11 cellular contexts compared by ENCODE assay signal in the genomic region with DNA sequence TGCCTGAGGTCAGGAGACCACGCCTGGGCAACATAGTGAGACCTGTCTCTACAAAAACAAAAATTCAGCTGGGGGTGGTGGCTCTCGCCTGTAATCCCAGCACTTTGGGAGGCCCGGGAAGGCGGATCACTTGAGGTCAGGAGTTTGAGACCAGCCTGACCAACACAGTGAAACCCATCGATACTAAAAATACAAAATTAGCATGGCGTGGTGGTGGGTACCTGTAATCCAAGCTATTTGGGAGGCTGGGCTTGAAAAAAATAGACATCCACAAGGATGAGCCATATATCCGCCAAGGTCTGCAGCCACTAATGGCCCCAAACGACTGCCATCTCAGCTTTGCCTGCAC. TPM values are rescaled to one million over a fixed set of nuclear protein-coding genes. Genes with fewer than 3 reads are reported as not detected.
DNase-seq lines count a peak whose midpoint lies in the region; ATAC-seq and TF ChIP-seq lines count a peak whose summit lies in the region.
"Had no signal": no experiment of that assay in that cellular context is flagged by ENCODE, and none has a peak within 500 bp of the region (broad histone marks: within the 10 kb centered on the region; RNA-seq: fewer than 3 reads in every experiment).

No MANE protein-coding gene starts in this region.

- POLR2A ChIA-PET in OCI-LY7 (lab: Charles Lee) = interaction anchor here (0.6 kb wide), 1 partner anchor 15 kb away, joined by 3 read pairs; no protein-coding TSS in a partner anchor

- H3K9me2 ChIP-seq in OCI-LY7 (ENCODE audit: insufficient read depth, low read length) = no peaks in the 10 kb centered on the region

- peaks cover 17% of the 10 kb centered on the region for H3K27me3 Mint-ChIP-seq in activated naive CD4-positive, alpha-beta T cell treated with anti-CD3 and anti-CD28 coated beads, Interleukin-2, amount 10 ng/mL, durations not matched to agents 7 days and 5 days
- H3K27me3 Mint-ChIP-seq in brain = peaks cover 8% of the 10 kb centered on the region

- TF ChIP-seq CTCF in OCI-LY7 (conservative IDR thresholded peaks at IDR 0.05; ENCODE audit: low read length) (no peak), brain (conservative IDR thresholded peaks at IDR 0.05) (no peak)

- H3K9me3 Mint-ChIP-seq in activated naive CD4-positive, alpha-beta T cell treated with anti-CD3 and anti-CD28 coated beads, Interleukin-2, amount 10 ng/mL, durations not matched to agents 7 days and 5 days = no peaks in the 10 kb centered on the region
- peaks cover 0 to 2% (median 0%) of the 10 kb centered on the region in 5 experiments for H3K9me3 Mint-ChIP-seq in brain
- H3K9me3 Mint-ChIP-seq in stimulated activated effector memory CD8-positive, alpha-beta T cell treated with anti-CD3 and anti-CD28 coated beads, Interleukin-12 subunit alpha, Interleukin-12 subunit beta, amount 100 ng/mL, for 72 hours = no peaks in the 10 kb centered on the region

- intact Hi-C loops in OCI-LY7 (cut with micrococcal nuclease; ENCODE audit: unreplicated experiment) = no loop called here

- no peaks in the 10 kb centered on the region for H3K9me3 ChIP-seq in OCI-LY7 (ENCODE audit: low read length)
- H3K9me3 ChIP-seq: prostate gland, SJSA1 had no signal

- 0 out of 2 replicates have a peak overlapping the region, but pooled peaks have one; percentile 93 for H3K4me2 ChIP-seq in OCI-LY7 (ENCODE audit: low read length)

- CTCF ChIA-PET in activated naive CD4-positive, alpha-beta T cell treated with anti-CD3 and anti-CD28 coated beads, Interleukin-2, amount 10 ng/mL, durations not matched to agents 7 days and 5 days (lab: Charles Lee) = interaction anchor here (1.0 to 2.0 kb wide), 2 partner anchors 19 to 35 kb away, joined by 3 to 4 read pairs; no protein-coding TSS in a partner anchor
- CTCF ChIA-PET in OCI-LY7 (lab: Charles Lee; ENCODE audit: unreplicated experiment) = no interaction called here

- H4K20me1 ChIP-seq in OCI-LY7 (ENCODE audit: insufficient read depth, low read length) = peaks cover 17% of the 10 kb centered on the region

- no peak overlapping the region for H2AFZ ChIP-seq in OCI-LY7 (ENCODE audit: low read length)

- H3K27ac Mint-ChIP-seq in activated naive CD4-positive, alpha-beta T cell treated with anti-CD3 and anti-CD28 coated beads, Interleukin-2, amount 10 ng/mL, durations not matched to agents 7 days and 5 days = peak overlapping the region; percentile 49
- no peak overlapping the region for H3K27ac Mint-ChIP-seq in brain
- H3K27ac Mint-ChIP-seq in stimulated activated effector memory CD8-positive, alpha-beta T cell treated with anti-CD3 and anti-CD28 coated beads, Interleukin-12 subunit alpha, Interleukin-12 subunit beta, amount 100 ng/mL, for 72 hours = peak overlapping the region; percentile 100

- H3K4me1 Mint-ChIP-seq in activated naive CD4-positive, alpha-beta T cell treated with anti-CD3 and anti-CD28 coated beads, Interleukin-2, amount 10 ng/mL, durations not matched to agents 7 days and 5 days = peaks cover 57% of the 10 kb centered on the region
- peaks cover 56% of the 10 kb centered on the region for H3K4me1 Mint-ChIP-seq in brain
- peaks cover 59% of the 10 kb centered on the region for H3K4me1 Mint-ChIP-seq in stimulated activated effector memory CD8-positive, alpha-beta T cell treated with anti-CD3 and anti-CD28 coated beads, Interleukin-12 subunit alpha, Interleukin-12 subunit beta, amount 100 ng/mL, for 72 hours

- no peak for ATAC-seq in stimulated activated effector memory CD8-positive, alpha-beta T cell treated with anti-CD3 and anti-CD28 coated beads, Interleukin-12 subunit alpha, Interleukin-12 subunit beta, amount 100 ng/mL, for 72 hours

- H3K79me2 ChIP-seq in OCI-LY7 (ENCODE audit: insufficient read depth, low read depth, low read length) = peaks cover 36% of the 10 kb centered on the region

- H3K4me3 Mint-ChIP-seq in activated naive CD4-positive, alpha-beta T cell treated with anti-CD3 and anti-CD28 coated beads, Interleukin-2, amount 10 ng/mL, durations not matched to agents 7 days and 5 days = no peak overlapping the region
- peak overlapping the region in 4 of 5 experiments; percentile 20 to 100 (median 84) for H3K4me3 Mint-ChIP-seq in brain
- H3K4me3 Mint-ChIP-seq in stimulated activated effector memory CD8-positive, alpha-beta T cell treated with anti-CD3 and anti-CD28 coated beads, Interleukin-12 subunit alpha, Interleukin-12 subunit beta, amount 100 ng/mL, for 72 hours = peak overlapping the region; percentile 28

- peaks cover 26% of the 10 kb centered on the region for H3K4me1 ChIP-seq in OCI-LY7 (ENCODE audit: insufficient read depth, low read length, poor library complexity, severe bottlenecking)

- H3K4me3 ChIP-seq in OCI-LY7 (ENCODE audit: low read depth, low read length, poor library complexity, severe bottlenecking) = no peak overlapping the region
- H3K4me3 ChIP-seq: prostate gland, SJSA1 had no signal

- no peak overlapping the region for H3K27ac ChIP-seq in OCI-LY7 (ENCODE audit: low read depth, low read length, poor library complexity, severe bottlenecking)
- H3K27ac ChIP-seq: prostate gland, SJSA1 had no signal

- H3K36me3 Mint-ChIP-seq in activated naive CD4-positive, alpha-beta T cell treated with anti-CD3 and anti-CD28 coated beads, Interleukin-2, amount 10 ng/mL, durations not matched to agents 7 days and 5 days = peaks cover 37% of the 10 kb centered on the region
- peaks cover 36% of the 10 kb centered on the region for H3K36me3 Mint-ChIP-seq in brain
- peaks cover 73% of the 10 kb centered on the region for H3K36me3 Mint-ChIP-seq in stimulated activated effector memory CD8-positive, alpha-beta T cell treated with anti-CD3 and anti-CD28 coated beads, Interleukin-12 subunit alpha, Interleukin-12 subunit beta, amount 100 ng/mL, for 72 hours

- DNase-seq in activated naive CD4-positive, alpha-beta T cell treated with anti-CD3 and anti-CD28 coated beads, Interleukin-2, amount 10 ng/mL, durations not matched to agents 7 days and 5 days = no peak
- DNase-seq in activated naive CD4-positive, alpha-beta T cell treated with anti-CD3 and anti-CD28 coated beads, Interleukin-2, amount 50 U/mL, for 16 hours = no peak
- no peak for DNase-seq in OCI-LY7 (ENCODE audit: low spot score)
- no peak for DNase-seq in stimulated activated effector memory CD8-positive, alpha-beta T cell treated with anti-CD3 and anti-CD28 coated beads, Interleukin-12 subunit alpha, Interleukin-12 subunit beta, amount 100 ng/mL, for 72 hours (ENCODE audit: low spot score in 2 of 2)
- DNase-seq in inferior parietal cortex (ENCODE audit: extremely low spot score) = no peak
- DNase-seq in NAMALWA (ENCODE audit: low spot score) = no peak
- DNase-seq in AG08396 (ENCODE audit: low spot score) = no peak
- DNase-seq: effector CD8-positive, alpha-beta T cell had no signal

- peaks cover 54% of the 10 kb centered on the region for H3K36me3 ChIP-seq in OCI-LY7 (ENCODE audit: insufficient read depth, low read length)

- BruUV-seq in OCI-LY7 (replicated peaks; lab: Mats Ljungman, UMichigan) = no TSS peak

RNA-seq across cellular contexts. Expression of a gene that starts 3.1 kb away (rescaled TPM):
- 538 and 634 TPM in 2 replicates for total RNA-seq in OCI-LY7 (2014; rRNA removed; shearing (Covaris generic))
- total RNA-seq in OCI-LY7 (2022) = 3,661 and 4,044 TPM in 2 replicates
- 2,932 TPM for polyA plus RNA-seq in brain (ENCODE audit: insufficient read depth, low read depth, low replicate concordance)

RNA-seq across cellular contexts. Expression of a gene that starts 12.7 kb away (rescaled TPM):
- total RNA-seq in OCI-LY7 (2014; rRNA removed; shearing (Covaris generic)) = 70.1 and 74.6 TPM in 2 replicates
- 168 and 175 TPM in 2 replicates for total RNA-seq in OCI-LY7 (2022)
- polyA plus RNA-seq in brain (ENCODE audit: insufficient read depth, low read depth, low replicate concordance) = 142 TPM

RNA-seq across cellular contexts. Expression of a gene that starts 20.2 kb away (rescaled TPM):
- total RNA-seq in OCI-LY7 (2014; rRNA removed; shearing (Covaris generic)) = 28.3 and 30.4 TPM in 2 replicates
- 65.9 and 68.2 TPM in 2 replicates for total RNA-seq in OCI-LY7 (2022)
- polyA plus RNA-seq in brain (ENCODE audit: insufficient read depth, low read depth, low replicate concordance) = 28.8 TPM

RNA-seq across cellular contexts. Expression of a gene that starts 26.0 kb away (rescaled TPM):
- 19.4 and 21.8 TPM in 2 replicates for total RNA-seq in OCI-LY7 (2014; rRNA removed; shearing (Covaris generic))
- total RNA-seq in OCI-LY7 (2022) = 55.9 and 57.2 TPM in 2 replicates
- polyA plus RNA-seq in brain (ENCODE audit: insufficient read depth, low read depth, low replicate concordance) = 20.6 TPM

RNA-seq across cellular contexts. Expression of a gene that starts 41.5 kb away (rescaled TPM):
- 15.7 and 28.3 TPM in 2 replicates for total RNA-seq in OCI-LY7 (2014; rRNA removed; shearing (Covaris generic))
- total RNA-seq in OCI-LY7 (2022) = 31.2 and 31.3 TPM in 2 replicates
- polyA plus RNA-seq in brain (ENCODE audit: insufficient read depth, low read depth, low replicate concordance) = 71.5 TPM

Comparison
In these comparisons a context has a peak if more than half of its experiments do, and no peak if none do; other contexts are left out.
1. H3K27ac Mint-ChIP-seq: peak in activated naive CD4-positive, alpha-beta T cell treated with anti-CD3 and anti-CD28 coated beads, Interleukin-2, amount 10 ng/mL, durations not matched to agents 7 days and 5 days (single experiment) and stimulated activated effector memory CD8-positive, alpha-beta T cell treated with anti-CD3 and anti-CD28 coated beads, Interleukin-12 subunit alpha, Interleukin-12 subunit beta, amount 100 ng/mL, for 72 hours (single experiment); none in brain (0 of 5).